In genomic region chr5:38342261-38342660, GRCh38 we compare ENCODE assay signal across 9 cellular contexts.
"Had no signal": no experiment of that assay in that cellular context is flagged by ENCODE, and none has a peak within 500 bp of the region (broad histone marks: within the 10 kb centered on the region; RNA-seq: fewer than 3 reads in every experiment).

No MANE protein-coding gene starts in this region.

- H3K4me3 ChIP-seq: GM23248, GM23338, HAP-1 had no signal

- H3K9me3 Mint-ChIP-seq: GM23338, H9, HFFc6 had no signal

- H3K27ac Mint-ChIP-seq: GM23338, H9, HFFc6 had no signal

- H3K4me1 ChIP-seq: HAP-1 had no signal

- H3K9me3 ChIP-seq: HAP-1 had no signal

- H3K9ac ChIP-seq: GM23248 had no signal

- H3K4me3 Mint-ChIP-seq: GM23338, H9, HFFc6 had no signal

- H2AFZ ChIP-seq: GM23248, GM23338 had no signal

- H3K36me3 ChIP-seq: HAP-1 had no signal

- H3K27ac ChIP-seq: GM23248 had no signal

- ATAC-seq: GM23338, HCT116 had no signal

- H3K4me2 ChIP-seq: GM23338 had no signal

- DNase-seq: GM23248, GOT3, H7, H9, HCEC 1CT, HFFc6 had no signal
